ENCODE assay signal across 38 cellular contexts in the genomic region with DNA sequence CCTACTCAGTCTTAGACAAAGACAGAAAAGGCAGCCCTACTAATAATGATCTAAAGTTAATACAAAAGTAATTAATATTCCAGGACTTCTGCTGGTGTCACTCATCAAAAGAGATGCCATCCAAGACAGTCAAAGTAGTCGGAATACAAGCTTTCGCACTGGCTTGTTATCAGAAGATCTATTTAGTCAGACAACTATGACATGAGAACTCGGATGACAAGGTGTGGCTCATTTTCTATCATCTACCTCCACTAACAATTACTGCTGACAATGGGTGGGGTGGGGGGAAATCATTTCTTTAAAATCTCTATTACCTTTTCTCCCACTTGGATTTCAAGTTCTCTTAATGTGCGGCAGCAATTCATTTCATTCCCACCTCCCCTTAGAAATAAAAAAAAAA. TPM values are rescaled to one million over a fixed set of nuclear protein-coding genes. Genes with fewer than 3 reads are reported as not detected.
"Had no signal": no experiment of that assay in that cellular context is flagged by ENCODE, and none has a peak within 500 bp of the region (broad histone marks: within the 10 kb centered on the region; RNA-seq: fewer than 3 reads in every experiment).

No MANE protein-coding gene starts in this region.

- H3K4me1 Mint-ChIP-seq: activated naive CD4-positive, alpha-beta T cell treated with anti-CD3 and anti-CD28 coated beads, Interleukin-2, amount 10 ng/mL, durations not matched to agents 7 days and 5 days; activated naive CD4-positive, alpha-beta T cell treated with anti-CD3 and anti-CD28 coated beads, Interleukin-2, amount 50 U/mL, for 24 hours; activated naive CD8-positive, alpha-beta T cell treated with anti-CD3 and anti-CD28 coated beads for 36 hours; activated naive CD8-positive, alpha-beta T cell treated with anti-CD3 and anti-CD28 coated beads, Interleukin-2, amount 10 ng/mL, durations not matched to agents 7 days and 5 days; activated naive CD8-positive, alpha-beta T cell treated with anti-CD3 and anti-CD28 coated beads, Interleukin-2, amount 50 U/mL, for 24 hours; activated T-helper 17 cell treated with anti-CD3 and anti-CD28 coated beads, Interleukin-2, amount 50 U/mL, for 72 hours; central memory CD8-positive, alpha-beta T cell had no signal

- H3K27ac Mint-ChIP-seq: activated naive CD4-positive, alpha-beta T cell treated with anti-CD3 and anti-CD28 coated beads for 36 hours; activated naive CD4-positive, alpha-beta T cell treated with anti-CD3 and anti-CD28 coated beads, Interleukin-2, amount 10 ng/mL, durations not matched to agents 7 days and 5 days; activated naive CD4-positive, alpha-beta T cell treated with anti-CD3 and anti-CD28 coated beads, Interleukin-2, amount 50 U/mL, for 24 hours; activated naive CD4-positive, alpha-beta T cell treated with anti-CD3 and anti-CD28 coated beads, Interleukin-2, amount 50 U/mL, for 72 hours; activated naive CD8-positive, alpha-beta T cell; activated naive CD8-positive, alpha-beta T cell treated with anti-CD3 and anti-CD28 coated beads for 36 hours; activated naive CD8-positive, alpha-beta T cell treated with anti-CD3 and anti-CD28 coated beads, Interleukin-2, amount 10 ng/mL, durations not matched to agents 7 days and 5 days; activated naive CD8-positive, alpha-beta T cell treated with anti-CD3 and anti-CD28 coated beads, Interleukin-2, amount 50 U/mL, for 24 hours; activated T-cell treated with anti-CD3 and anti-CD28 coated beads, Interleukin-2, amount 50 U/mL, for 24 hours; activated T-cell treated with anti-CD3 and anti-CD28 coated beads, Interleukin-2, amount 50 U/mL, for 72 hours; activated T-helper 1 cell treated with anti-CD3 and anti-CD28 coated beads, Interleukin-12 subunit alpha, Interleukin-12 subunit beta, Interleukin-2, Interleukin-4 antibody, amounts not matched to agents 30 ng/mL and 10 ng/mL and 1 ng/mL, durations not matched to agents 14 hours and 24 hours and 36 hours; activated T-helper 17 cell treated with anti-CD3 and anti-CD28 coated beads, Interleukin-2, amount 50 U/mL, for 72 hours; activated T-helper 2 cell treated with anti-CD3 and anti-CD28 coated beads, Interferon-gamma antibody, Interleukin-2, Interleukin-4, amounts not matched to agents 10 μg/mL and 5 μg/mL and 100 μg/mL, durations not matched to agents 14 hours and 24 hours and 36 hours had no signal

- H3K9me3 Mint-ChIP-seq: activated naive CD4-positive, alpha-beta T cell treated with anti-CD3 and anti-CD28 coated beads for 36 hours; activated naive CD4-positive, alpha-beta T cell treated with anti-CD3 and anti-CD28 coated beads, Interleukin-2, amount 10 ng/mL, durations not matched to agents 7 days and 5 days; activated naive CD4-positive, alpha-beta T cell treated with anti-CD3 and anti-CD28 coated beads, Interleukin-2, amount 50 U/mL, for 72 hours; activated naive CD8-positive, alpha-beta T cell treated with anti-CD3 and anti-CD28 coated beads for 36 hours; activated naive CD8-positive, alpha-beta T cell treated with anti-CD3 and anti-CD28 coated beads, Interleukin-2, amount 10 ng/mL, durations not matched to agents 7 days and 5 days; activated naive CD8-positive, alpha-beta T cell treated with anti-CD3 and anti-CD28 coated beads, Interleukin-2, amount 50 U/mL, for 24 hours; activated T-cell treated with anti-CD3 and anti-CD28 coated beads, Interleukin-2, amount 50 U/mL, for 24 hours; activated T-cell treated with anti-CD3 and anti-CD28 coated beads, Interleukin-2, amount 50 U/mL, for 4 hours; activated T-cell treated with anti-CD3 and anti-CD28 coated beads, Interleukin-2, amount 50 U/mL, for 72 hours; activated T-helper 1 cell treated with anti-CD3 and anti-CD28 coated beads, Interleukin-12 subunit alpha, Interleukin-12 subunit beta, Interleukin-2, Interleukin-4 antibody, amounts not matched to agents 30 ng/mL and 10 ng/mL and 1 ng/mL, durations not matched to agents 14 hours and 24 hours and 36 hours; activated T-helper 17 cell treated with anti-CD3 and anti-CD28 coated beads, Interleukin-2, amount 50 U/mL, for 72 hours; activated T-helper 2 cell treated with anti-CD3 and anti-CD28 coated beads, Interferon-gamma antibody, Interleukin-2, Interleukin-4, amounts not matched to agents 10 μg/mL and 5 μg/mL and 100 μg/mL, durations not matched to agents 14 hours and 24 hours and 36 hours; central memory CD8-positive, alpha-beta T cell had no signal

- H3K27ac ChIP-seq: adrenal gland, ascending aorta, body of pancreas, brain microvascular endothelial cell, breast epithelium, cardiac muscle cell had no signal

- H3K4me3 Mint-ChIP-seq: activated naive CD4-positive, alpha-beta T cell treated with anti-CD3 and anti-CD28 coated beads for 36 hours; activated naive CD4-positive, alpha-beta T cell treated with anti-CD3 and anti-CD28 coated beads, Interleukin-2, amount 10 ng/mL, durations not matched to agents 7 days and 5 days; activated naive CD4-positive, alpha-beta T cell treated with anti-CD3 and anti-CD28 coated beads, Interleukin-2, amount 50 U/mL, for 24 hours; activated naive CD8-positive, alpha-beta T cell; activated naive CD8-positive, alpha-beta T cell treated with anti-CD3 and anti-CD28 coated beads for 36 hours; activated naive CD8-positive, alpha-beta T cell treated with anti-CD3 and anti-CD28 coated beads, Interleukin-2, amount 10 ng/mL, durations not matched to agents 7 days and 5 days; activated naive CD8-positive, alpha-beta T cell treated with anti-CD3 and anti-CD28 coated beads, Interleukin-2, amount 50 U/mL, for 24 hours; activated T-cell treated with anti-CD3 and anti-CD28 coated beads, Interleukin-2, amount 50 U/mL, for 24 hours; activated T-cell treated with anti-CD3 and anti-CD28 coated beads, Interleukin-2, amount 50 U/mL, for 4 hours; activated T-cell treated with anti-CD3 and anti-CD28 coated beads, Interleukin-2, amount 50 U/mL, for 72 hours; activated T-helper 1 cell treated with anti-CD3 and anti-CD28 coated beads, Interleukin-12 subunit alpha, Interleukin-12 subunit beta, Interleukin-2, Interleukin-4 antibody, amounts not matched to agents 30 ng/mL and 10 ng/mL and 1 ng/mL, durations not matched to agents 14 hours and 24 hours and 36 hours; activated T-helper 17 cell treated with anti-CD3 and anti-CD28 coated beads, Interleukin-2, amount 50 U/mL, for 72 hours; brain; central memory CD8-positive, alpha-beta T cell had no signal

- ATAC-seq: activated naive CD4-positive, alpha-beta T cell treated with anti-CD3 and anti-CD28 coated beads, Interleukin-2, amount 50 U/mL, for 72 hours; activated naive CD8-positive, alpha-beta T cell treated with anti-CD3 and anti-CD28 coated beads, Interleukin-2, amount 50 U/mL, for 24 hours; activated T-cell treated with anti-CD3 and anti-CD28 coated beads, Interleukin-2, amount 50 U/mL, for 4 hours; activated T-cell treated with anti-CD3 and anti-CD28 coated beads, Interleukin-2, amount 50 U/mL, for 72 hours; activated T-helper 17 cell treated with anti-CD3 and anti-CD28 coated beads, Interleukin-2, amount 50 U/mL, for 72 hours; body of pancreas had no signal

- H3K9me3 ChIP-seq: adrenal gland, ascending aorta, body of pancreas, breast epithelium had no signal

- H3K36me3 Mint-ChIP-seq: activated naive CD4-positive, alpha-beta T cell treated with anti-CD3 and anti-CD28 coated beads, Interleukin-2, amount 10 ng/mL, durations not matched to agents 7 days and 5 days; activated naive CD4-positive, alpha-beta T cell treated with anti-CD3 and anti-CD28 coated beads, Interleukin-2, amount 50 U/mL, for 24 hours; activated naive CD4-positive, alpha-beta T cell treated with anti-CD3 and anti-CD28 coated beads, Interleukin-2, amount 50 U/mL, for 72 hours; activated naive CD8-positive, alpha-beta T cell; activated naive CD8-positive, alpha-beta T cell treated with anti-CD3 and anti-CD28 coated beads for 36 hours; activated naive CD8-positive, alpha-beta T cell treated with anti-CD3 and anti-CD28 coated beads, Interleukin-2, amount 10 ng/mL, durations not matched to agents 7 days and 5 days had no signal

- H3K4me1 ChIP-seq: adrenal gland, ascending aorta, body of pancreas, breast epithelium had no signal

- H3K4me3 ChIP-seq: adrenal gland, ascending aorta, body of pancreas, breast epithelium, cardiac muscle cell had no signal

- H3K36me3 ChIP-seq: adrenal gland, ascending aorta, brain microvascular endothelial cell, breast epithelium, cardiac muscle cell had no signal

- DNase-seq: activated effector memory CD4-positive, alpha-beta T cell treated with anti-CD3 and anti-CD28 coated beads, Interleukin-2, amount 50 U/mL, for 16 hours; activated effector memory CD4-positive, alpha-beta T cell treated with Interleukin-2 at 50 U/mL for 16 hours; activated gamma-delta T cell; activated gamma-delta T cell treated with Interleukin-2 at 50 U/mL for 16 hours; activated naive CD4-positive, alpha-beta T cell; activated naive CD4-positive, alpha-beta T cell treated with anti-CD3 and anti-CD28 coated beads for 36 hours; activated naive CD4-positive, alpha-beta T cell treated with anti-CD3 and anti-CD28 coated beads, Interleukin-2, amount 10 ng/mL, durations not matched to agents 7 days and 5 days; activated naive CD4-positive, alpha-beta T cell treated with anti-CD3 and anti-CD28 coated beads, Interleukin-2, amount 50 U/mL, for 16 hours; activated naive CD4-positive, alpha-beta T cell treated with Interleukin-2 at 50 U/mL for 16 hours; activated naive CD8-positive, alpha-beta T cell treated with anti-CD3 and anti-CD28 coated beads for 36 hours; activated naive CD8-positive, alpha-beta T cell treated with anti-CD3 and anti-CD28 coated beads, Interleukin-2, amount 10 ng/mL, durations not matched to agents 7 days and 5 days; activated naive CD8-positive, alpha-beta T cell treated with anti-CD3 and anti-CD28 coated beads, Interleukin-2, amount 50 U/mL, for 24 hours; activated T-cell treated with anti-CD3 and anti-CD28 coated beads for 4 hours; activated T-cell treated with anti-CD3 and anti-CD28 coated beads, Interleukin-2, amount 50 U/mL, for 1 hour; activated T-cell treated with anti-CD3 and anti-CD28 coated beads, Interleukin-2, amount 50 U/mL, for 24 hours; activated T-cell treated with anti-CD3 and anti-CD28 coated beads, Interleukin-2, amount 50 U/mL, for 4 hours; activated T-cell treated with anti-CD3 and anti-CD28 coated beads, Interleukin-2, amount 50 U/mL, for 48 hours; activated T-cell treated with anti-CD3 and anti-CD28 coated beads, Interleukin-2, amount 50 U/mL, for 72 hours; adrenal gland; amniotic stem cell; amygdala; anterior cingulate cortex; aorta; body of pancreas; brain microvascular endothelial cell; central memory CD4-positive, alpha-beta T cell; cerebellar nuclear complex had no signal

- H3K27me3 ChIP-seq: adrenal gland, ascending aorta, body of pancreas, brain microvascular endothelial cell, breast epithelium, cardiac muscle cell had no signal

RNA-seq across cellular contexts. Expression of a gene that starts 56.7 kb away (rescaled TPM):
- total RNA-seq: activated T-helper 1 cell treated with anti-CD3 and anti-CD28 coated beads, Interleukin-12 subunit alpha, Interleukin-12 subunit beta, Interleukin-2, Interleukin-4 antibody, amounts not matched to agents 30 ng/mL and 10 ng/mL and 1 ng/mL, durations not matched to agents 14 hours and 24 hours and 36 hours had no signal
